8 cellular contexts compared by ENCODE assay signal in genomic region chr15:84983299-84983698, GRCh38. TPM values are rescaled to one million over a fixed set of nuclear protein-coding genes. Genes with fewer than 3 reads are reported as not detected.
DNase-seq lines count a peak whose midpoint lies in the region; ATAC-seq and TF ChIP-seq lines count a peak whose summit lies in the region.

No MANE protein-coding gene starts in this region.

- peak overlapping the region; percentile 87 for H3K4me3 ChIP-seq in CD4-positive, CD25-positive, alpha-beta regulatory T cell (ENCODE audit: low read depth, low read length)
- peak overlapping the region; percentile 54 for H3K4me3 ChIP-seq in NB4 (ENCODE audit: low read depth, low read length)
- H3K4me3 ChIP-seq in effector memory CD4-positive, alpha-beta T cell (ENCODE audit: insufficient read depth, low read depth, low read length, poor library complexity, severe bottlenecking) = peak overlapping the region; percentile 85
- no peak overlapping the region for H3K4me3 ChIP-seq in neural progenitor cell
- H3K4me3 ChIP-seq in WERI-Rb-1 (ENCODE audit: low read depth, low read length) = no peak overlapping the region

- H3K27ac Mint-ChIP-seq in CD4-positive, CD25-positive, alpha-beta regulatory T cell = peak overlapping the region; percentile 71 to 97 (median 90)
- H3K27ac Mint-ChIP-seq in neural progenitor cell = no peak overlapping the region

- peaks cover 18% of the 10 kb centered on the region for H3K27me3 Mint-ChIP-seq in CD4-positive, CD25-positive, alpha-beta regulatory T cell
- peaks cover 25% of the 10 kb centered on the region for H3K27me3 Mint-ChIP-seq in neural progenitor cell (ENCODE audit: insufficient read depth, low read depth)

- TF ChIP-seq CTCF in NB4 (IDR thresholded peaks at IDR 0.05; ENCODE audit: low read depth, low read length) (no peak), neural progenitor cell (IDR thresholded peaks at IDR 0.05) (no peak), WERI-Rb-1 (IDR thresholded peaks at IDR 0.05; ENCODE audit: low read depth, low read length) (no peak)

- H3K27ac ChIP-seq in CD4-positive, CD25-positive, alpha-beta regulatory T cell (ENCODE audit: insufficient read depth, low read length, poor library complexity, severe bottlenecking) = peak overlapping the region; percentile 96
- H3K27ac ChIP-seq in effector memory CD4-positive, alpha-beta T cell (ENCODE audit: insufficient read depth, low read length, poor library complexity, severe bottlenecking) = peak overlapping the region; percentile 93
- no peak overlapping the region for H3K27ac ChIP-seq in neural progenitor cell
- no peak overlapping the region for H3K27ac ChIP-seq in WERI-Rb-1

- H3K9me3 ChIP-seq in CD4-positive, CD25-positive, alpha-beta regulatory T cell (ENCODE audit: control insufficient read depth in 2 of 2, low read length in 2 of 2) = no peaks in the 10 kb centered on the region
- no peaks in the 10 kb centered on the region for H3K9me3 ChIP-seq in effector memory CD4-positive, alpha-beta T cell (ENCODE audit: control insufficient read depth, low read length)
- H3K9me3 ChIP-seq in neural progenitor cell (ENCODE audit: low read depth) (no peaks in the 10 kb centered on the region), WERI-Rb-1 (ENCODE audit: severe bottlenecking) (no peaks in the 10 kb centered on the region)

- no peak for TF ChIP-seq POLR2A in NB4 (IDR thresholded peaks at IDR 0.05; ENCODE audit: extremely low read depth, insufficient read length)

- no peak for ATAC-seq in CD4-positive, CD25-positive, alpha-beta regulatory T cell (ENCODE audit: low read depth in 2 of 2)
- ATAC-seq in HG03342 (IDR thresholded peaks at IDR 0.05; ENCODE audit: unreplicated experiment) (no peak), GM21529 (IDR thresholded peaks at IDR 0.05; ENCODE audit: unreplicated experiment) (no peak)

- no peaks in the 10 kb centered on the region for H3K36me3 ChIP-seq in CD4-positive, CD25-positive, alpha-beta regulatory T cell (ENCODE audit: control insufficient read depth, insufficient read depth, low read length)
- no peaks in the 10 kb centered on the region for H3K36me3 ChIP-seq in effector memory CD4-positive, alpha-beta T cell (ENCODE audit: control insufficient read depth, insufficient read depth, low read length)
- H3K36me3 ChIP-seq in neural progenitor cell (no peaks in the 10 kb centered on the region), WERI-Rb-1 (no peaks in the 10 kb centered on the region)

- H4K20me1 ChIP-seq in neural progenitor cell (ENCODE audit: low read depth) = peaks cover 16% of the 10 kb centered on the region

- H3K4me2 ChIP-seq in neural progenitor cell = peak overlapping the region; percentile 80

- H3K4me1 ChIP-seq in CD4-positive, CD25-positive, alpha-beta regulatory T cell (ENCODE audit: control insufficient read depth, insufficient read depth, low read length, poor library complexity, severe bottlenecking) = peaks cover 46% of the 10 kb centered on the region
- H3K4me1 ChIP-seq in effector memory CD4-positive, alpha-beta T cell (ENCODE audit: control insufficient read depth, insufficient read depth, low read length, poor library complexity, severe bottlenecking) = peaks cover 16% of the 10 kb centered on the region
- peaks cover 6% of the 10 kb centered on the region for H3K4me1 ChIP-seq in neural progenitor cell

- no peaks in the 10 kb centered on the region for H3K79me2 ChIP-seq in neural progenitor cell (ENCODE audit: low read depth)

- no peaks in the 10 kb centered on the region for H3K36me3 Mint-ChIP-seq in CD4-positive, CD25-positive, alpha-beta regulatory T cell
- peaks cover 2% of the 10 kb centered on the region for H3K36me3 Mint-ChIP-seq in neural progenitor cell

- H2AFZ ChIP-seq in neural progenitor cell (replicated peaks) = no peak overlapping the region

- peaks cover 29% of the 10 kb centered on the region for H3F3A ChIP-seq in neural progenitor cell (ENCODE audit: low read depth)

- H3K9me3 Mint-ChIP-seq in CD4-positive, CD25-positive, alpha-beta regulatory T cell = peaks cover 0 to 4% (median 0%) of the 10 kb centered on the region in 7 donors
- H3K9me3 Mint-ChIP-seq in neural progenitor cell = no peaks in the 10 kb centered on the region

- H3K9ac ChIP-seq in neural progenitor cell = no peak overlapping the region

- DNase-seq in CD4-positive, CD25-positive, alpha-beta regulatory T cell = no peak
- DNase-seq in NB4 (ENCODE audit: low read depth) (peak; percentile 42), neural progenitor cell (ENCODE audit: low spot score) (no peak), kidney tubule cell (ENCODE audit: low spot score) (no peak), WERI-Rb-1 (no peak)
- DNase-seq in effector memory CD4-positive, alpha-beta T cell = no peak

- H3K4me1 Mint-ChIP-seq in CD4-positive, CD25-positive, alpha-beta regulatory T cell = peaks cover 32 to 72% (median 49%) of the 10 kb centered on the region in 4 donors
- H3K4me1 Mint-ChIP-seq in neural progenitor cell = peaks cover 20% of the 10 kb centered on the region

- peak overlapping the region; percentile 94 to 98 (median 96) for H3K4me3 Mint-ChIP-seq in CD4-positive, CD25-positive, alpha-beta regulatory T cell
- H3K4me3 Mint-ChIP-seq in neural progenitor cell = peak overlapping the region; percentile 85

- no peaks in the 10 kb centered on the region for H3K27me3 ChIP-seq in CD4-positive, CD25-positive, alpha-beta regulatory T cell (ENCODE audit: control insufficient read depth, insufficient read depth, low read length)
- H3K27me3 ChIP-seq in effector memory CD4-positive, alpha-beta T cell (replicated peaks; ENCODE audit: control insufficient read depth, insufficient read depth, low read length, poor library complexity, severe bottlenecking) = no peaks in the 10 kb centered on the region
- H3K27me3 ChIP-seq in neural progenitor cell (peaks cover 63% of the 10 kb centered on the region), WERI-Rb-1 (ENCODE audit: insufficient read depth, low read depth, severe bottlenecking) (no peaks in the 10 kb centered on the region)

RNA-seq across cellular contexts. Expression of gene PDE8A, which starts 1.6 kb away (rescaled TPM):
- total RNA-seq in CD4-positive, CD25-positive, alpha-beta regulatory T cell = 28.9 TPM
- 1 to 10 TPM; 2.0 to 4.9 (median 4.1) TPM for polyA plus RNA-seq in CD4-positive, CD25-positive, alpha-beta regulatory T cell
- total RNA-seq in neural progenitor cell (ENCODE audit: low replicate concordance) = 9.0 and 11.4 TPM in 2 replicates

Comparison
In these comparisons a context has a peak if more than half of its experiments do, and no peak if none do; other contexts are left out.
1. H3K27ac ChIP-seq: peak in CD4-positive, CD25-positive, alpha-beta regulatory T cell (single experiment) and effector memory CD4-positive, alpha-beta T cell (single experiment); none in neural progenitor cell (single experiment) and WERI-Rb-1 (single experiment).
2. H3K4me3 ChIP-seq: peak in CD4-positive, CD25-positive, alpha-beta regulatory T cell (single experiment), NB4 (single experiment) and effector memory CD4-positive, alpha-beta T cell (single experiment); none in neural progenitor cell (single experiment) and WERI-Rb-1 (single experiment).